Comparison of ENCODE assay signal across 1 cellular context in genomic region chr21:36320421-36321324, GRCh38.
TF ChIP-seq lines count a peak whose summit lies in the region.

No MANE protein-coding gene starts in this region.

TF ChIP-seq in HEK293, 187 proteins besides CTCF, POLR2A, EP300 and RAD21 (continued from another document and continues in another):
- TF ChIP-seq ZBTB6 (tag by site-specific recombination; IDR thresholded peaks at IDR 0.05) (peak; percentile 19; the same call in 1 of the 2 replicates), ZNF830 (tag by site-specific recombination; IDR thresholded peaks at IDR 0.05; ENCODE audit: low read depth) (no peak), PATZ1 (tag by site-specific recombination; IDR thresholded peaks at IDR 0.05) (peak; percentile 98), ZNF449 (tag by site-specific recombination; IDR thresholded peaks at IDR 0.05) (peak; percentile 24; the same call in 1 of the 2 replicates), HOXD13 (CRISPR knock-in tag; IDR thresholded peaks at IDR 0.05; ENCODE audit: borderline replicate concordance) (no peak), ZNF704 (tag by site-specific recombination; IDR thresholded peaks at IDR 0.05) (no peak), ZNF223 (tag by site-specific recombination; IDR thresholded peaks at IDR 0.05) (no peak), TRIM28 (IDR thresholded peaks at IDR 0.05; ENCODE audit: borderline replicate concordance, low read length) (no peak), ZBTB21 (tag by site-specific recombination; IDR thresholded peaks at IDR 0.05) (no peak), ZNF292 (tag by site-specific recombination; IDR thresholded peaks at IDR 0.05; ENCODE audit: borderline replicate concordance, low read depth) (no peak), ZNF530 (tag by site-specific recombination; IDR thresholded peaks at IDR 0.05; ENCODE audit: low read depth) (no peak), KLF8 (tag by site-specific recombination; IDR thresholded peaks at IDR 0.05) (peak; percentile 55), ZNF561 (tag by site-specific recombination; IDR thresholded peaks at IDR 0.05; ENCODE audit: borderline replicate concordance) (peak; percentile 79; the same call in 1 of the 2 replicates), ZFHX2 (tag by site-specific recombination; conservative IDR thresholded peaks at IDR 0.05) (peak; percentile 65), TSHZ1 (tag by site-specific recombination; IDR thresholded peaks at IDR 0.05; ENCODE audit: borderline replicate concordance) (0 out of 2 replicates have a peak, but pooled peaks have one; percentile 36), ZNF2 (tag by site-specific recombination; IDR thresholded peaks at IDR 0.05) (0 out of 2 replicates have a peak, but pooled peaks have one; percentile 20), REPIN1 (tag by site-specific recombination; IDR thresholded peaks at IDR 0.05; ENCODE audit: low read depth) (0 out of 2 replicates have a peak, but pooled peaks have one; percentile 16), ZNF354C (tag by site-specific recombination; IDR thresholded peaks at IDR 0.05; ENCODE audit: borderline replicate concordance, low read depth) (no peak), ZNF544 (tag by site-specific recombination; IDR thresholded peaks at IDR 0.05) (no peak), ZNF132 (tag by site-specific recombination; IDR thresholded peaks at IDR 0.05; ENCODE audit: borderline replicate concordance) (no peak), ZBTB8A (tag by site-specific recombination; IDR thresholded peaks at IDR 0.05) (peak; percentile 89), ZNF677 (tag by site-specific recombination; IDR thresholded peaks at IDR 0.05) (no peak), ZNF239 (tag by site-specific recombination; IDR thresholded peaks at IDR 0.05) (no peak; the same call in 1 of the 2 replicates), INSM2 (tag by site-specific recombination; IDR thresholded peaks at IDR 0.05) (no peak), KLF1 (tag by site-specific recombination; IDR thresholded peaks at IDR 0.05) (peak; percentile 35), ZNF488 (tag by site-specific recombination; IDR thresholded peaks at IDR 0.05) (no peak), ZNF660 (tag by site-specific recombination; IDR thresholded peaks at IDR 0.05) (no peak), ZNF626 (tag by site-specific recombination; IDR thresholded peaks at IDR 0.05) (no peak), ZFP3 (tag by site-specific recombination; IDR thresholded peaks at IDR 0.05; ENCODE audit: low read depth) (no peak), ZSCAN5A (tag by site-specific recombination; IDR thresholded peaks at IDR 0.05) (peak; percentile 72; the same call in 1 of the 2 replicates), ZFP69B (tag by site-specific recombination; IDR thresholded peaks at IDR 0.05) (peak; percentile 43; the same call in 1 of the 2 replicates), OVOL3 (tag by site-specific recombination; IDR thresholded peaks at IDR 0.05) (no peak), ZNF211 (tag by site-specific recombination; IDR thresholded peaks at IDR 0.05; ENCODE audit: low read depth) (no peak), ZNF26 (tag by site-specific recombination; IDR thresholded peaks at IDR 0.05) (no peak), ZNF701 (tag by site-specific recombination; IDR thresholded peaks at IDR 0.05) (no peak), ZNF146 (tag by site-specific recombination; IDR thresholded peaks at IDR 0.05) (no peak), IKZF3 (tag by site-specific recombination; IDR thresholded peaks at IDR 0.05) (peak; percentile 68), ZEB2 (tag by site-specific recombination; IDR thresholded peaks at IDR 0.05) (no peak), ZNF513 (tag by site-specific recombination; IDR thresholded peaks at IDR 0.05) (no peak), ZNF18 (tag by site-specific recombination; IDR thresholded peaks at IDR 0.05) (0 out of 2 replicates have a peak, but pooled peaks have one; percentile 52), ZBTB26 (tag by site-specific recombination; optimal IDR thresholded peaks at IDR 0.05) (peak; percentile 82)
